9 cellular contexts compared by ENCODE assay signal in the genomic region with DNA sequence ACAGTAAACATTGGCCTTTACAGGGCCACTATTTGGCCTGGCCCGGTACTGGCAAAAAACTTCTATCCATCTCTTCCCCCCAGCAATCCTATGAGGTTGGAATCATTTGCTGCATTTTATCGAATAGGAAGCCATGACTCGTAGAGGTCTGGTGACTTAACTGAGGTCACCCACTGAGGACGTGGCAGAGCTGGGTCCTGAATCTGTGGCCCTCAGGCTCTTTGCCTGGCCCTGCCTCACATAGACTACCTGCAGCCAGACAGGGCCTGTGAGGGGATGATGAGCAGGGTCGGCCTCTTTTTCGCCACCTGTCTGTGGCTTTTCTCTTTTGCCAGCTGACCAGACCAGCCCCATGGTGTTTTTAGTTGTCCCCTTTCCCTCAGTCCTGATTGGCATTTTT. TPM values are rescaled to one million over a fixed set of nuclear protein-coding genes. Genes with fewer than 3 reads are reported as not detected.
DNase-seq lines count a peak whose midpoint lies in the region; ATAC-seq and TF ChIP-seq lines count a peak whose summit lies in the region.
"Had no signal": no experiment of that assay in that cellular context is flagged by ENCODE, and none has a peak within 500 bp of the region (broad histone marks: within the 10 kb centered on the region; RNA-seq: fewer than 3 reads in every experiment).

No MANE protein-coding gene starts in this region.

- H3K4me3 Mint-ChIP-seq in activated T-cell treated with anti-CD3 and anti-CD28 coated beads, Interleukin-2, amount 50 U/mL, for 4 hours, result peak overlapping the region; percentile 93
- H3K4me3 Mint-ChIP-seq in chondrocyte (ENCODE audit: unreplicated experiment), result peak overlapping the region; percentile 83

- 69 to 83% (median 82%) methylated on average over 5 to 6 of the region's 6 CpGs for WGBS in spleen, 5 donors

- H3K27ac Mint-ChIP-seq in chondrocyte (ENCODE audit: unreplicated experiment), result peak overlapping the region; percentile 77

- peaks cover 24 to 55% (median 42%) of the 10 kb centered on the region in 6 donors for H3K4me1 ChIP-seq in spleen

- no peak for ATAC-seq in activated T-cell treated with anti-CD3 and anti-CD28 coated beads, Interleukin-2, amount 50 U/mL, for 4 hours
- no peak for ATAC-seq in HG03280 (IDR thresholded peaks at IDR 0.05; ENCODE audit: unreplicated experiment)

- no peaks in the 10 kb centered on the region for H3K9me3 ChIP-seq in spleen
- H3K9me3 ChIP-seq: testis had no signal

- peak overlapping the region in 1 of 8 donors; percentile 98 for H3K4me3 ChIP-seq in spleen
- H3K4me3 ChIP-seq: testis had no signal

- no peaks in the 10 kb centered on the region for H3K9me3 Mint-ChIP-seq in activated T-cell treated with anti-CD3 and anti-CD28 coated beads, Interleukin-2, amount 50 U/mL, for 4 hours
- no peaks in the 10 kb centered on the region for H3K9me3 Mint-ChIP-seq in chondrocyte (ENCODE audit: low read depth)

- no peaks in the 10 kb centered on the region for H3K27me3 Mint-ChIP-seq in activated T-cell treated with anti-CD3 and anti-CD28 coated beads, Interleukin-2, amount 50 U/mL, for 4 hours (ENCODE audit: low read depth)
- H3K27me3 Mint-ChIP-seq in chondrocyte (ENCODE audit: low read depth), result no peaks in the 10 kb centered on the region

- TF ChIP-seq CTCF in chondrocyte (IDR thresholded peaks at IDR 0.05) (no peak), spleen (IDR thresholded peaks at IDR 0.05 in 8 of 11, conservative IDR thresholded peaks at IDR 0.05 in 3 of 11) (no peak)

- intact Hi-C loops in spleen (cut with DNase I; ENCODE audit: low total_unique reads), result no loop called here

- peak overlapping the region in 2 of 8 donors; percentile 94 to 97 for H3K27ac ChIP-seq in spleen
- H3K27ac ChIP-seq: testis had no signal

- peaks cover 36% of the 10 kb centered on the region for H3K4me1 Mint-ChIP-seq in activated T-cell treated with anti-CD3 and anti-CD28 coated beads, Interleukin-2, amount 50 U/mL, for 4 hours (ENCODE audit: low read depth)
- peaks cover 36% of the 10 kb centered on the region for H3K4me1 Mint-ChIP-seq in chondrocyte (ENCODE audit: low read depth)

- no peaks in the 10 kb centered on the region for H3K27me3 ChIP-seq in spleen (replicated peaks in 1 of 7)
- H3K27me3 ChIP-seq: testis had no signal

- TF ChIP-seq POLR2A in spleen (IDR thresholded peaks at IDR 0.05), result no peak

- peaks cover 0 to 68% (median 56%) of the 10 kb centered on the region in 6 donors for H3K36me3 ChIP-seq in spleen

- H3K36me3 Mint-ChIP-seq in activated T-cell treated with anti-CD3 and anti-CD28 coated beads, Interleukin-2, amount 50 U/mL, for 4 hours (ENCODE audit: insufficient read depth), result peaks cover 25% of the 10 kb centered on the region
- peaks cover 16% of the 10 kb centered on the region for H3K36me3 Mint-ChIP-seq in chondrocyte (ENCODE audit: low read depth)

- DNase-seq in activated T-cell treated with anti-CD3 and anti-CD28 coated beads, Interleukin-2, amount 50 U/mL, for 4 hours, result no peak
- DNase-seq in activated T-cell treated with anti-CD3 and anti-CD28 coated beads, Interleukin-2, amount 50 U/mL, for 1 hour, result no peak
- no peak for DNase-seq in chondrocyte (ENCODE audit: low spot score)
- peak; percentile 54 for DNase-seq in spleen
- DNase-seq in central memory CD4-positive, alpha-beta T cell, result no peak
- DNase-seq: AML-193, NCI-H524, testis had no signal

RNA-seq across cellular contexts. Expression of gene PPP4C, which starts 1.9 kb away (rescaled TPM):
- total RNA-seq in activated T-cell treated with anti-CD3 and anti-CD28 coated beads, Interleukin-2, amount 50 U/mL, for 4 hours, result 100 to 1,000 TPM; 147 to 164 (median 152) TPM
- total RNA-seq in chondrocyte (81.0 to 90.3 TPM (median 84.7 TPM) in 3 replicates), spleen (10 to 100 TPM; 43.9 to 88.6 (median 74.8) TPM)
- 100 to 1,000 TPM in 1 of 3 donors, 10 to 100 TPM in 2; 73.0 to 128 (median 91.1) TPM for polyA plus RNA-seq in spleen

RNA-seq across cellular contexts. Expression of gene ALDOA, which starts 12.1 kb away (rescaled TPM):
- 1,000 to 10,000 TPM; 2,101 to 2,362 (median 2,220) TPM for total RNA-seq in activated T-cell treated with anti-CD3 and anti-CD28 coated beads, Interleukin-2, amount 50 U/mL, for 4 hours
- 865 to 1,101 TPM (median 1,094 TPM) in 3 replicates for total RNA-seq in chondrocyte
- 100 to 1,000 TPM; 579 to 880 (median 622) TPM for total RNA-seq in spleen
- polyA plus RNA-seq in spleen, result 100 to 1,000 TPM; 424 to 551 (median 496) TPM

RNA-seq across cellular contexts. Expression of gene TBX6, which starts 14.1 kb away (rescaled TPM):
- total RNA-seq in activated T-cell treated with anti-CD3 and anti-CD28 coated beads, Interleukin-2, amount 50 U/mL, for 4 hours, result under 1 TPM; 0.33 to 0.87 (median 0.48) TPM
- total RNA-seq in chondrocyte (0.34 to 0.59 TPM (median 0.55 TPM) in 3 replicates), spleen (1 to 10 TPM in 5 of 7 donors, under 1 TPM in 1, not detected in 1; 0.66 to 3.4 (median 2.2) TPM)
- 1 to 10 TPM; 1.4 to 2.2 (median 1.6) TPM for polyA plus RNA-seq in spleen

RNA-seq across cellular contexts. Expression of gene YPEL3, which starts 18.4 kb away (rescaled TPM):
- total RNA-seq in activated T-cell treated with anti-CD3 and anti-CD28 coated beads, Interleukin-2, amount 50 U/mL, for 4 hours, result 1 to 10 TPM; 4.4 to 7.2 (median 6.1) TPM
- 23.3 to 31.9 TPM (median 28.1 TPM) in 3 replicates for total RNA-seq in chondrocyte
- 100 to 1,000 TPM; 108 to 208 (median 127) TPM for total RNA-seq in spleen
- 100 to 1,000 TPM; 152 to 234 (median 223) TPM for polyA plus RNA-seq in spleen

RNA-seq across cellular contexts. Expression of gene GDPD3, which starts 35.7 kb away (rescaled TPM):
- 1 to 10 TPM in 2 of 3 donors, under 1 TPM in 1; 0.76 to 3.3 (median 2.7) TPM for total RNA-seq in activated T-cell treated with anti-CD3 and anti-CD28 coated beads, Interleukin-2, amount 50 U/mL, for 4 hours
- total RNA-seq in chondrocyte, result 1.9 to 3.2 TPM (median 2.2 TPM) in 3 replicates
- total RNA-seq in spleen, result 10 to 100 TPM in 4 of 7 donors, 1 to 10 TPM in 3; 4.3 to 15.2 (median 10.2) TPM
- 10 to 100 TPM in 2 of 3 donors, 1 to 10 TPM in 1; 5.1 to 18.0 (median 14.5) TPM for polyA plus RNA-seq in spleen
